ENCODE assay signal across 9 cellular contexts in the genomic region with DNA sequence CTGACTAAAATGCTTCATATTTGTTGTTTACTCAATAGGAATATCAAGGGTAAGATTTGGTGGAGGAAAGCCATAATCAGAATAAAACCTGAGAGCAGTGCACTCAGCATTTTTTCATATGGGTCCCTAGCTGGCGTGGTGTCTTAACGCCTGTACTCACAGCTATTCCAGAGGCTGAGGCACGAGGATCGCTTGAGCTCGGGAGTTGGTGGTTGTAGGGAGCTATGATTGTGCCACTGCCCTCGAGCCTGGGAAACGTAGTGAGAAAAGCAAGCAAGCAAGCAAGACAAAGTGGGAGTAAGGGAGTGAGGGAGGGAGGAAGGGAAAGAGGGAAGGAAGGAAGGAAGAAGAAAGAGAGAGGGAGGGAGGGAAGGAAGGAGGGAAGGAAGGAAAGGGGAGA.
"Had no signal": no experiment of that assay in that cellular context is flagged by ENCODE, and none has a peak within 500 bp of the region (broad histone marks: within the 10 kb centered on the region; RNA-seq: fewer than 3 reads in every experiment).

No MANE protein-coding gene starts in this region.

- H3K9me3 ChIP-seq: HAP-1 had no signal

- H2AFZ ChIP-seq: GM23248, GM23338 had no signal

- H3K4me3 ChIP-seq: GM23248, GM23338, HAP-1 had no signal

- H3K36me3 ChIP-seq: HAP-1 had no signal

- DNase-seq: GM23248, GOT3, H7, H9, HCEC 1CT, HFFc6 had no signal

- H3K9ac ChIP-seq: GM23248 had no signal

- ATAC-seq: GM23338, HCT116 had no signal

- H3K4me1 ChIP-seq: HAP-1 had no signal

- H3K27ac ChIP-seq: GM23248 had no signal

- H3K4me2 ChIP-seq: GM23338 had no signal
